Comparison of ENCODE assay signal across 12 cellular contexts in genomic region chr11:117861151-117862018, GRCh38. TPM values are rescaled to one million over a fixed set of nuclear protein-coding genes. Genes with fewer than 3 reads are reported as not detected.
DNase-seq lines count a peak whose midpoint lies in the region; ATAC-seq and TF ChIP-seq lines count a peak whose summit lies in the region.
"Had no signal": no experiment of that assay in that cellular context is flagged by ENCODE, and none has a peak within 500 bp of the region (broad histone marks: within the 10 kb centered on the region; RNA-seq: fewer than 3 reads in every experiment).

No MANE protein-coding gene starts in this region.

- H3K4me3 ChIP-seq in WERI-Rb-1 (ENCODE audit: low read depth, low read length) = no peak overlapping the region
- H3K4me3 ChIP-seq in iPS-20b (ENCODE audit: low read length) = peak overlapping the region; percentile 28; the same call in 1 of the 2 replicates
- H3K4me3 ChIP-seq in uterus = no peak overlapping the region

- TF ChIP-seq POLR2A in uterus (IDR thresholded peaks at IDR 0.05) = no peak

- no peak overlapping the region for H3K9ac ChIP-seq in iPS-20b (ENCODE audit: low read depth, low read length)

- H3K9me3 ChIP-seq in WERI-Rb-1 (ENCODE audit: severe bottlenecking) (no peaks in the 10 kb centered on the region), iPS-20b (ENCODE audit: insufficient read depth, low read depth, low read length) (no peaks in the 10 kb centered on the region), uterus (no peaks in the 10 kb centered on the region)

- no peaks in the 10 kb centered on the region for H3K36me3 Mint-ChIP-seq in natural killer cell treated with Interleukin-12 subunit alpha and Interleukin-12 subunit beta and Interleukin-15 and Interleukin-18, amount 100 ng/mL, for 72 hours
- H3K36me3 Mint-ChIP-seq: activated naive CD8-positive, alpha-beta T cell; stimulated activated memory B cell treated with anti-CD40 and anti-IgM and Interleukin-4, amounts not matched to agents 10 μg/mL and 1 μg/mL and 100 μg/mL, for 72 hours had no signal

- no peak overlapping the region for H3K27ac ChIP-seq in WERI-Rb-1
- H3K27ac ChIP-seq in iPS-20b (ENCODE audit: low read length) = no peak overlapping the region
- peak overlapping the region; percentile 60 to 67 for H3K27ac ChIP-seq in uterus

- H3K27me3 ChIP-seq in WERI-Rb-1 (ENCODE audit: insufficient read depth, low read depth, severe bottlenecking) (no peaks in the 10 kb centered on the region), iPS-20b (ENCODE audit: insufficient read depth, low read length) (no peaks in the 10 kb centered on the region), uterus (no peaks in the 10 kb centered on the region)

- peaks cover 8 to 15% of the 10 kb centered on the region in 2 donors for H3K27me3 Mint-ChIP-seq in natural killer cell treated with Interleukin-12 subunit alpha and Interleukin-12 subunit beta and Interleukin-15 and Interleukin-18, amount 100 ng/mL, for 72 hours
- H3K27me3 Mint-ChIP-seq: activated naive CD8-positive, alpha-beta T cell had no signal

- H3K4me3 Mint-ChIP-seq in natural killer cell treated with Interleukin-12 subunit alpha and Interleukin-12 subunit beta and Interleukin-15 and Interleukin-18, amount 100 ng/mL, for 72 hours = no peak overlapping the region
- H3K4me3 Mint-ChIP-seq: activated naive CD8-positive, alpha-beta T cell; stimulated activated memory B cell treated with anti-CD40 and anti-IgM and Interleukin-4, amounts not matched to agents 10 μg/mL and 1 μg/mL and 100 μg/mL, for 72 hours had no signal

- peak; percentile 70 for ATAC-seq in Right ventricle myocardium inferior
- ATAC-seq in GM19463 (IDR thresholded peaks at IDR 0.05; ENCODE audit: unreplicated experiment) = no peak
- ATAC-seq in natural killer cell treated with Interleukin-12 subunit alpha and Interleukin-12 subunit beta and Interleukin-15 and Interleukin-18, amount 100 ng/mL, for 72 hours = no peak
- ATAC-seq: stimulated activated memory B cell treated with anti-CD40 and anti-IgM and Interleukin-4, amounts not matched to agents 10 μg/mL and 1 μg/mL and 100 μg/mL, for 72 hours had no signal

- H3K9me3 Mint-ChIP-seq in natural killer cell treated with Interleukin-12 subunit alpha and Interleukin-12 subunit beta and Interleukin-15 and Interleukin-18, amount 100 ng/mL, for 72 hours = no peaks in the 10 kb centered on the region
- H3K9me3 Mint-ChIP-seq: stimulated activated memory B cell treated with anti-CD40 and anti-IgM and Interleukin-4, amounts not matched to agents 10 μg/mL and 1 μg/mL and 100 μg/mL, for 72 hours had no signal

- peaks cover 3 to 5% of the 10 kb centered on the region in 2 donors for H3K4me1 Mint-ChIP-seq in natural killer cell treated with Interleukin-12 subunit alpha and Interleukin-12 subunit beta and Interleukin-15 and Interleukin-18, amount 100 ng/mL, for 72 hours (ENCODE audit: low read depth in 2 of 2)
- H3K4me1 Mint-ChIP-seq: stimulated activated memory B cell treated with anti-CD40 and anti-IgM and Interleukin-4, amounts not matched to agents 10 μg/mL and 1 μg/mL and 100 μg/mL, for 72 hours had no signal

- peak overlapping the region in 1 of 2 donors; percentile 48 for H3K27ac Mint-ChIP-seq in natural killer cell treated with Interleukin-12 subunit alpha and Interleukin-12 subunit beta and Interleukin-15 and Interleukin-18, amount 100 ng/mL, for 72 hours
- H3K27ac Mint-ChIP-seq: activated naive CD8-positive, alpha-beta T cell; stimulated activated memory B cell treated with anti-CD40 and anti-IgM and Interleukin-4, amounts not matched to agents 10 μg/mL and 1 μg/mL and 100 μg/mL, for 72 hours had no signal

- DNase-seq in Right ventricle myocardium inferior (ENCODE audit: missing footprints) = no peak
- no peak for DNase-seq in cardiac septum (ENCODE audit: low spot score)
- DNase-seq in WERI-Rb-1 = peak; percentile 39
- DNase-seq in uterus = peak; percentile 33 to 59
- no peak for DNase-seq in A172 (ENCODE audit: low spot score)
- no peak for DNase-seq in natural killer cell treated with Interleukin-12 subunit alpha and Interleukin-12 subunit beta and Interleukin-15 and Interleukin-18, amount 100 ng/mL, for 72 hours (ENCODE audit: low spot score)

- H3K4me1 ChIP-seq in iPS-20b (ENCODE audit: insufficient read depth, low read length) (peaks cover 4% of the 10 kb centered on the region; the same call in 1 of the 2 replicates), uterus (peaks cover 7 to 12% of the 10 kb centered on the region in 2 donors)

- TF ChIP-seq CTCF in WERI-Rb-1 (IDR thresholded peaks at IDR 0.05; ENCODE audit: low read depth, low read length) (no peak), uterus (IDR thresholded peaks at IDR 0.05) (no peak)

- intact Hi-C loops in Right ventricle myocardium inferior (cut with DNase I) = loop anchor here (1.0 kb wide), 1 partner anchor 15 kb away; the partner anchor contains the start of gene FXYD6
- intact Hi-C loops in cardiac septum (cut with DNase I) = no loop called here
- intact Hi-C loops in uterus (cut with DNase I; ENCODE audit: low total_unique reads) = no loop called here

- no peaks in the 10 kb centered on the region; the same call in 1 of the 2 replicates for H3K36me3 ChIP-seq in WERI-Rb-1
- H3K36me3 ChIP-seq in iPS-20b (ENCODE audit: insufficient read depth, low read depth, low read length) = no peaks in the 10 kb centered on the region
- H3K36me3 ChIP-seq in uterus = no peaks in the 10 kb centered on the region

RNA-seq across cellular contexts. Expression of gene FXYD6, which starts 15.1 kb away (rescaled TPM):
- total RNA-seq in Right ventricle myocardium inferior (41.2 TPM), cardiac septum (28.0 TPM), uterus (100 to 1,000 TPM in 3 of 4 donors, 10 to 100 TPM in 1; 85.3 to 307 (median 192) TPM)
- 2.1 and 2.9 TPM in 2 replicates for total RNA-seq in A172 (2014; rRNA removed; shearing (Covaris generic))
- not detected for total RNA-seq in natural killer cell treated with Interleukin-12 subunit alpha and Interleukin-12 subunit beta and Interleukin-15 and Interleukin-18, amount 100 ng/mL, for 72 hours
- total RNA-seq: NCI-H460 had no signal

RNA-seq across cellular contexts. Expression of gene FXYD2, which starts 36.8 kb away (rescaled TPM):
- total RNA-seq in Right ventricle myocardium inferior (2.7 TPM), cardiac septum (1.6 TPM), uterus (10 to 100 TPM in 1 of 4 donors, 1 to 10 TPM in 3; 2.1 to 36.4 (median 6.2) TPM)
- total RNA-seq in A172 (2014; rRNA removed; shearing (Covaris generic)) = not detected in 2 replicates
- total RNA-seq in natural killer cell treated with Interleukin-12 subunit alpha and Interleukin-12 subunit beta and Interleukin-15 and Interleukin-18, amount 100 ng/mL, for 72 hours = 1 to 10 TPM in 1 of 2 donors, under 1 TPM in 1; 0.14 to 1.5 TPM
- total RNA-seq: myocyte, NCI-H460 had no signal

Comparison
In these comparisons a context has a peak if more than half of its experiments do, and no peak if none do; other contexts are left out.
1. DNase-seq: peak in WERI-Rb-1 (single experiment) and uterus (2 of 2); none in Right ventricle myocardium inferior (single experiment), cardiac septum (single experiment), A172 (single experiment) and natural killer cell treated with Interleukin-12 subunit alpha and Interleukin-12 subunit beta and Interleukin-15 and Interleukin-18, amount 100 ng/mL, for 72 hours (single experiment).
2. H3K27ac ChIP-seq: peak in uterus (2 of 2); none in WERI-Rb-1 (single experiment) and iPS-20b (single experiment).